13 cellular contexts compared by ENCODE assay signal in the genomic region with DNA sequence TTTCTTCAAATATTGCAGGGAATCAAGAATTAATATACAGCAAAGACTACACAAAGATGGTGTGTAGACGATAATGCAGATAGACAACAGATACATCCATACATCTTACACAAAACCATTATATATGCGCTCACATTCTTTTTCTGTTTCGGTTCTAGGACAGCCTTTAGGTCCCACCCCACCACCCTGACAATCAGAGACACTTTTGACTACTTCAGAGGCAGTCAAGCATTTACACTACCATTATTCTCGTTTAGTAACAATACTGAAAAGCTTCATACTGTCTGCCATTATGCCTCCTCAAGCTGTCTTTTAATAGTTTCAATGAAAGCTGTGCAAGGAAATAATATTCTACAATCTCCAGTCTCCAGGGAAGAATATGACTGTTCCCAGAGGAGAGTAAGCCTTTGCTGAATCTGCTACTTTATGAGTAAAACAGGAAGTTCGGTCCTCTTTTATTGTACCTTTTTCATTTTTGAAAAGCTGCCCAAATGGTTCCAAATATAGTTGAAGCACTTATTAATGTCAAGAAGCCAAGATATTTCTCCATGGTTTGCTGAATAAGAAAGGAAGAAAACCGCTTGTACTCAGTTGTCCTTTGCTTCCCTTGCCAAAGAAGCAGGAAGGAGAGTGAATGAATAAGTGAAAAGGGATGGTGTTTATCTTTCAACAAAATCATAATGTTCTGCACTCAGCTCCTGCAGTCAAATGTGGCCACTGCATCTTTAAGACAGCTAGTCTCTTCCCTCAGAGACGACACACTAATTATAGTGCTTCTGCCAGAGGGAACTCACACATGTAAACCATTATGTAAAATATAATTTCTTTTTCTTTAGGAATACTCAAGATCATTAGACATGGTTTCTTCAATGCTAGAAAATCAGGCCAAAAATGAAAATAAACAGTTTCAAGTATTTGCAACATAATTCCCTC.
A peak's percentile ranks its signal among the peaks of the same experiment; 100 is the strongest.
DNase-seq lines count a peak whose midpoint lies in the region; ATAC-seq, FAIRE-seq and TF ChIP-seq lines count a peak whose summit lies in the region.
"Had no signal": no experiment of that assay in that cellular context is flagged by ENCODE, and none has a peak within 500 bp of the region (broad histone marks: within the 10 kb centered on the region; RNA-seq: fewer than 3 reads in every experiment).

No MANE protein-coding gene starts in this region.

- no peak for FAIRE-seq in urothelium cell line (lab: Jason Lieb, UNC)
- no peak for FAIRE-seq in kidney (lab: Jason Lieb, UNC)

- H3K9ac ChIP-seq in kidney (ENCODE audit: low read length in 2 of 2), result no peak overlapping the region

- no peaks in the 10 kb centered on the region for H3K9me3 ChIP-seq in CD4-positive, alpha-beta memory T cell (ENCODE audit: control insufficient read depth in 1 of 2, low read length in 2 of 2)
- no peaks in the 10 kb centered on the region for H3K9me3 ChIP-seq in kidney (ENCODE audit: control insufficient read depth in 1 of 2, low read length in 2 of 2)
- H3K9me3 ChIP-seq: adrenal gland, spleen had no signal

- TF ChIP-seq CTCF in AG04449 (IDR thresholded peaks at IDR 0.05; ENCODE audit: insufficient read depth, low read length, missing control alignments) (no peak), kidney (IDR thresholded peaks at IDR 0.05; ENCODE audit: borderline replicate concordance, extremely low read depth, insufficient read depth) (no peak)

- intact Hi-C loops in CD4-positive, alpha-beta memory T cell (cut with micrococcal nuclease), result no loop called here
- intact Hi-C loops in kidney (cut with DNase I), result no loop called here

- DNase-seq in AG04449 (ENCODE audit: low read depth, low spot score) (peak; percentile 49), astrocyte of the hippocampus (ENCODE audit: low read depth, low spot score) (peak; percentile 60), iris pigment epithelial cell (ENCODE audit: low read depth) (peak; percentile 76), urothelium cell line (ENCODE audit: low spot score) (no peak), kidney (no peak)
- no peak for DNase-seq in CD4-positive, alpha-beta memory T cell
- DNase-seq in activated T-cell treated with anti-CD3 and anti-CD28 coated beads, Interleukin-2, amount 50 U/mL, for 72 hours, result no peak
- DNase-seq: adrenal gland, H7, spleen had no signal

- H3K4me3 Mint-ChIP-seq in CD4-positive, alpha-beta memory T cell, result peak overlapping the region in 1 of 8 donors; percentile 1
- H3K4me3 Mint-ChIP-seq in activated T-cell treated with anti-CD3 and anti-CD28 coated beads, Interleukin-2, amount 50 U/mL, for 72 hours, result no peak overlapping the region
- H3K4me3 Mint-ChIP-seq: CD14-positive monocyte had no signal

- H3K4me1 Mint-ChIP-seq in CD4-positive, alpha-beta memory T cell, result peaks cover 36 to 54% (median 46%) of the 10 kb centered on the region in 4 donors
- peaks cover 22% of the 10 kb centered on the region for H3K4me1 Mint-ChIP-seq in activated T-cell treated with anti-CD3 and anti-CD28 coated beads, Interleukin-2, amount 50 U/mL, for 72 hours (ENCODE audit: low read depth)

- H3K36me3 Mint-ChIP-seq in CD4-positive, alpha-beta memory T cell, result peaks cover 4 to 25% of the 10 kb centered on the region in 2 donors
- H3K36me3 Mint-ChIP-seq in activated T-cell treated with anti-CD3 and anti-CD28 coated beads, Interleukin-2, amount 50 U/mL, for 72 hours (ENCODE audit: insufficient read depth in 2 of 2), result peaks cover 0 to 2% of the 10 kb centered on the region in 2 donors
- H3K36me3 Mint-ChIP-seq: CD14-positive monocyte had no signal

- H3K4me1 ChIP-seq in CD4-positive, alpha-beta memory T cell (ENCODE audit: insufficient read depth, low read length), result peaks cover 20% of the 10 kb centered on the region
- H3K4me1 ChIP-seq in kidney (ENCODE audit: control insufficient read depth in 1 of 2, insufficient read depth in 1 of 2, low read depth in 1 of 2, low read length in 2 of 2), result no peaks in the 10 kb centered on the region

- H3K9me3 Mint-ChIP-seq in CD4-positive, alpha-beta memory T cell, result no peaks in the 10 kb centered on the region
- no peaks in the 10 kb centered on the region for H3K9me3 Mint-ChIP-seq in activated T-cell treated with anti-CD3 and anti-CD28 coated beads, Interleukin-2, amount 50 U/mL, for 72 hours

- CTCF ChIA-PET in AG04449 (lab: Yijun Ruan, JAX), result no interaction called here
- CTCF ChIA-PET in CD4-positive, alpha-beta memory T cell (lab: Charles Lee; ENCODE audit: partially characterized antibody), result interaction anchor here (1.0 kb wide), 1 partner anchor 200 kb away, joined by 3 read pairs; no protein-coding TSS in a partner anchor

- peak overlapping the region in 1 of 7 donors; percentile 12 for H3K27ac Mint-ChIP-seq in CD4-positive, alpha-beta memory T cell
- H3K27ac Mint-ChIP-seq in activated T-cell treated with anti-CD3 and anti-CD28 coated beads, Interleukin-2, amount 50 U/mL, for 72 hours, result no peak overlapping the region

- no peaks in the 10 kb centered on the region for H3K27me3 Mint-ChIP-seq in CD4-positive, alpha-beta memory T cell
- no peaks in the 10 kb centered on the region for H3K27me3 Mint-ChIP-seq in activated T-cell treated with anti-CD3 and anti-CD28 coated beads, Interleukin-2, amount 50 U/mL, for 72 hours (ENCODE audit: low read depth)

- no peaks in the 10 kb centered on the region for H3K27me3 ChIP-seq in CD4-positive, alpha-beta memory T cell (ENCODE audit: insufficient read depth, low read length)
- H3K27me3 ChIP-seq: adrenal gland, spleen had no signal

- peak; percentile 53 for ATAC-seq in GM18502 (IDR thresholded peaks at IDR 0.05; ENCODE audit: poor library complexity, unreplicated experiment)
- ATAC-seq in activated T-cell treated with anti-CD3 and anti-CD28 coated beads, Interleukin-2, amount 50 U/mL, for 72 hours (replicated peaks in 1 of 2), result no peak
- ATAC-seq: Panc1 had no signal

- H3K27ac ChIP-seq in CD4-positive, alpha-beta memory T cell (ENCODE audit: low read depth, low read length), result no peak overlapping the region
- no peak overlapping the region for H3K27ac ChIP-seq in kidney (ENCODE audit: low read depth in 2 of 2, low read length in 2 of 2)
- H3K27ac ChIP-seq: adrenal gland, spleen had no signal

- H3K4me3 ChIP-seq in AG04449 (ENCODE audit: low read depth, low read length) (no peak overlapping the region), kidney (ENCODE audit: low read length in 2 of 2) (peak overlapping the region in 1 of 2 donors; percentile 11)
- no peak overlapping the region for H3K4me3 ChIP-seq in CD4-positive, alpha-beta memory T cell (ENCODE audit: low read length in 2 of 2)
- H3K4me3 ChIP-seq: adrenal gland, spleen had no signal

- POLR2A ChIA-PET in AG04449 (lab: Yijun Ruan, JAX), result interaction anchor here (0.6 kb wide), 1 partner anchor 859 kb away, joined by 3 read pairs; no protein-coding TSS in a partner anchor
- POLR2A ChIA-PET in CD4-positive, alpha-beta memory T cell (lab: Charles Lee; ENCODE audit: partially characterized antibody), result no interaction called here

- no peaks in the 10 kb centered on the region for H3K36me3 ChIP-seq in CD4-positive, alpha-beta memory T cell (ENCODE audit: insufficient read depth, low read length)
- no peaks in the 10 kb centered on the region for H3K36me3 ChIP-seq in kidney (ENCODE audit: control insufficient read depth in 1 of 2, insufficient read depth in 2 of 2, low read length in 2 of 2)
- H3K36me3 ChIP-seq: adrenal gland, spleen had no signal

Comparison
In these comparisons a context has a peak if more than half of its experiments do, and no peak if none do; other contexts are left out.
1. DNase-seq: peak in AG04449 (single experiment), astrocyte of the hippocampus (single experiment) and iris pigment epithelial cell (single experiment); none in CD4-positive, alpha-beta memory T cell (0 of 5), activated T-cell treated with anti-CD3 and anti-CD28 coated beads, Interleukin-2, amount 50 U/mL, for 72 hours (0 of 2), urothelium cell line (single experiment) and kidney (single experiment).